Comparison of ENCODE assay signal across 8 cellular contexts in the genomic region with DNA sequence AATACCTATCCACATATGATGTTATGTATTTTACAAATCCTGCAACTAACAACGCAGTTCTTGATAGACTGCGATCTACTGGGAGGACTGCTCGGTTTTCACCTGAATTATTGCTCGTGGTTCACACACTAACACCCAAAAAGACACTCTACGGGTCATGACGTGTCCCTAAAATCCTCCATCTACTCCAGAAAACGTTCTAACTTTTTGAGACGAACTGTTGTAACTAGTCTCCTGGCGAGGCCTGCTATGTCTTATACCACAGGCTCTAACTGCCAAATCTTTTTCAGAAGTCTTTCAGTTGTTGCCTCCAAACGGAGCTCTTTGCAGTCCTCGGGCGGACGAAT.
DNase-seq lines count a peak whose midpoint lies in the region; ATAC-seq and TF ChIP-seq lines count a peak whose summit lies in the region.

No MANE protein-coding gene starts in this region.

- in situ Hi-C loops in astrocyte of the cerebellum (cut with HindIII; ENCODE audit: low sequenced_read_pairs) = no loop called here

- WGBS in lung, 2 donors = 3 to 5% methylated on average over 13 of the region's 13 CpGs
- 13% methylated on average over 13 of the region's 13 CpGs for WGBS in urinary bladder

- peak overlapping the region; percentile 99 to 100 for H3K27ac ChIP-seq in lung (ENCODE audit: low read depth in 1 of 2, low read length in 1 of 2)
- peak overlapping the region; percentile 99 for H3K27ac ChIP-seq in urinary bladder (ENCODE audit: low read depth)

- no peak for TF ChIP-seq CTCF in astrocyte of the cerebellum (IDR thresholded peaks at IDR 0.05; ENCODE audit: low read depth, low read length, missing control alignments)
- no peak for TF ChIP-seq CTCF in lung (IDR thresholded peaks at IDR 0.05; ENCODE audit: control extremely low read depth, extremely low read depth)

- H3K4me3 ChIP-seq in astrocyte of the cerebellum (ENCODE audit: low read depth, low read length) (peak overlapping the region; percentile 62), lung (peak overlapping the region; percentile 64), urinary bladder (ENCODE audit: low read depth, low read length) (peak overlapping the region; percentile 74)

- H3K27ac Mint-ChIP-seq in activated naive CD4-positive, alpha-beta T cell treated with anti-CD3 and anti-CD28 coated beads, Interleukin-2, amount 50 U/mL, for 24 hours = peak overlapping the region; percentile 94
- peak overlapping the region in 1 of 2 donors; percentile 79 for H3K27ac Mint-ChIP-seq in activated naive CD4-positive, alpha-beta T cell treated with anti-CD3 and anti-CD28 coated beads, Interleukin-2, amount 50 U/mL, for 72 hours

- H3K27me3 ChIP-seq in lung (ENCODE audit: control insufficient read depth, insufficient read depth) = no peaks in the 10 kb centered on the region

- no peak for DNase-seq in activated naive CD4-positive, alpha-beta T cell treated with anti-CD3 and anti-CD28 coated beads, Interleukin-2, amount 50 U/mL, for 72 hours (ENCODE audit: low spot score in 2 of 2)
- DNase-seq in astrocyte of the cerebellum (ENCODE audit: low read depth) (no peak), lung (ENCODE audit: low spot score) (no peak), COR-L47 (lab: John Stamatoyannopoulos, UW) (no peak), glomerular visceral epithelial cell (ENCODE audit: extremely low spot score) (no peak)
- DNase-seq in stimulated activated CD4-positive, alpha-beta T cell treated with anti-CD3 and anti-CD28 coated beads, Interleukin-4, amount 100 ng/mL, for 1 hour = no peak

- H3K36me3 ChIP-seq in lung (ENCODE audit: control insufficient read depth in 2 of 2, insufficient read depth in 2 of 2, low read length in 2 of 2) (peaks cover 0 to 1% of the 10 kb centered on the region in 2 donors), urinary bladder (ENCODE audit: insufficient read depth) (no peaks in the 10 kb centered on the region)

- no peaks in the 10 kb centered on the region for H3K9me3 Mint-ChIP-seq in activated naive CD4-positive, alpha-beta T cell treated with anti-CD3 and anti-CD28 coated beads, Interleukin-2, amount 50 U/mL, for 24 hours
- peaks cover 0 to 3% of the 10 kb centered on the region in 2 donors for H3K9me3 Mint-ChIP-seq in activated naive CD4-positive, alpha-beta T cell treated with anti-CD3 and anti-CD28 coated beads, Interleukin-2, amount 50 U/mL, for 72 hours

- H3K27me3 Mint-ChIP-seq in activated naive CD4-positive, alpha-beta T cell treated with anti-CD3 and anti-CD28 coated beads, Interleukin-2, amount 50 U/mL, for 24 hours = peaks cover 3% of the 10 kb centered on the region

- H3K36me3 Mint-ChIP-seq in activated naive CD4-positive, alpha-beta T cell treated with anti-CD3 and anti-CD28 coated beads, Interleukin-2, amount 50 U/mL, for 24 hours = peaks cover 2% of the 10 kb centered on the region
- peaks cover 4 to 15% of the 10 kb centered on the region in 2 donors for H3K36me3 Mint-ChIP-seq in activated naive CD4-positive, alpha-beta T cell treated with anti-CD3 and anti-CD28 coated beads, Interleukin-2, amount 50 U/mL, for 72 hours

- H3K9me3 ChIP-seq in lung (ENCODE audit: control insufficient read depth in 2 of 2, insufficient read depth in 1 of 2, low read length in 1 of 2) = no peaks in the 10 kb centered on the region

- peak overlapping the region; percentile 88 for H3K4me3 Mint-ChIP-seq in activated naive CD4-positive, alpha-beta T cell treated with anti-CD3 and anti-CD28 coated beads, Interleukin-2, amount 50 U/mL, for 24 hours

- peaks cover 11 to 15% of the 10 kb centered on the region in 2 donors for H3K4me1 ChIP-seq in lung (ENCODE audit: control insufficient read depth in 2 of 2, insufficient read depth in 2 of 2, low read length in 2 of 2)
- no peaks in the 10 kb centered on the region for H3K4me1 ChIP-seq in urinary bladder (ENCODE audit: insufficient read depth)

- ATAC-seq in activated naive CD4-positive, alpha-beta T cell treated with anti-CD3 and anti-CD28 coated beads, Interleukin-2, amount 50 U/mL, for 72 hours = no peak
- ATAC-seq in lung (ENCODE audit: insufficient read depth, low FRiP score) = no peak

- H3K4me1 Mint-ChIP-seq in activated naive CD4-positive, alpha-beta T cell treated with anti-CD3 and anti-CD28 coated beads, Interleukin-2, amount 50 U/mL, for 24 hours = peaks cover 56% of the 10 kb centered on the region
